23 cellular contexts compared by ENCODE assay signal in genomic region chr3:59334585-59334984, GRCh38.
DNase-seq lines count a peak whose midpoint lies in the region; TF ChIP-seq lines count a peak whose summit lies in the region.
"Had no signal": no experiment of that assay in that cellular context is flagged by ENCODE, and none has a peak within 500 bp of the region (broad histone marks: within the 10 kb centered on the region; RNA-seq: fewer than 3 reads in every experiment).

No MANE protein-coding gene starts in this region.

- H4K8ac ChIP-seq in mesenchymal stem cell (ENCODE audit: low read length): no peak overlapping the region

- H3K9ac ChIP-seq in mesenchymal stem cell (ENCODE audit: low read length): no peak overlapping the region
- no peak overlapping the region for H3K9ac ChIP-seq in neural progenitor cell

- no peak overlapping the region for H3K18ac ChIP-seq in mesenchymal stem cell (ENCODE audit: low read depth in 1 of 2, low read length in 2 of 2)

- no peak overlapping the region for H3K4me3 Mint-ChIP-seq in neural progenitor cell
- no peak overlapping the region for H3K4me3 Mint-ChIP-seq in activated CD4-positive, alpha-beta T cell treated with anti-CD3 and anti-CD28 coated beads, Interleukin-2, amount 10 ng/mL, durations not matched to agents 7 days and 5 days
- H3K4me3 Mint-ChIP-seq: activated naive CD8-positive, alpha-beta T cell treated with anti-CD3 and anti-CD28 coated beads, Interleukin-2, amount 10 ng/mL, durations not matched to agents 7 days and 5 days; brain; stimulated activated effector memory CD8-positive, alpha-beta T cell treated with anti-CD3 and anti-CD28 coated beads, Interleukin-12 subunit alpha, Interleukin-12 subunit beta, amount 100 ng/mL, for 72 hours had no signal

- H3K4me3 ChIP-seq in BJ (ENCODE audit: low read depth, low read length) (no peak overlapping the region), mesenchymal stem cell (ENCODE audit: insufficient read depth in 1 of 2, low read depth in 1 of 2, low read length in 2 of 2) (no peak overlapping the region), neural progenitor cell (no peak overlapping the region)
- H3K4me3 ChIP-seq: colonic mucosa, esophagus squamous epithelium, heart left ventricle, SK-N-MC, suprapubic skin had no signal

- H2BK120ac ChIP-seq in mesenchymal stem cell (ENCODE audit: low read depth, low read length): no peak overlapping the region

- H2AK5ac ChIP-seq in mesenchymal stem cell (ENCODE audit: low read length, severe bottlenecking): no peak overlapping the region

- WGBS in mesenchymal stem cell: no CpG with 5 or more reads among the region's 2 CpGs

- H3K79me2 ChIP-seq in neural progenitor cell (ENCODE audit: low read depth): no peaks in the 10 kb centered on the region

- H2BK15ac ChIP-seq in mesenchymal stem cell (ENCODE audit: low read depth, poor library complexity, severe bottlenecking): no peak overlapping the region

- no peak overlapping the region for H3K4ac ChIP-seq in mesenchymal stem cell (ENCODE audit: low read depth in 1 of 2, low read length in 2 of 2)

- no peak overlapping the region for H3K14ac ChIP-seq in mesenchymal stem cell (ENCODE audit: low read length in 2 of 2)

- no peaks in the 10 kb centered on the region for H3K79me1 ChIP-seq in mesenchymal stem cell (replicated peaks; ENCODE audit: low read length, poor library complexity, severe bottlenecking)

- no peak overlapping the region for H2BK12ac ChIP-seq in mesenchymal stem cell (ENCODE audit: low read length in 2 of 2)

- H3K4me1 ChIP-seq in mesenchymal stem cell (ENCODE audit: control insufficient read depth, insufficient read depth, low read depth, low read length) (no peaks in the 10 kb centered on the region), neural progenitor cell (no peaks in the 10 kb centered on the region)
- H3K4me1 ChIP-seq: colonic mucosa, esophagus squamous epithelium, suprapubic skin had no signal

- no peak overlapping the region for H2AFZ ChIP-seq in mesenchymal stem cell (ENCODE audit: low read depth, low read length)
- H2AFZ ChIP-seq in neural progenitor cell (replicated peaks): no peak overlapping the region

- no peak overlapping the region for H3K27ac ChIP-seq in mesenchymal stem cell (ENCODE audit: low read length, poor library complexity, severe bottlenecking)
- H3K27ac ChIP-seq in neural progenitor cell: no peak overlapping the region
- H3K27ac ChIP-seq: colonic mucosa, esophagus squamous epithelium, HL-60, SK-N-MC, suprapubic skin had no signal

- no peak overlapping the region for H2BK5ac ChIP-seq in mesenchymal stem cell (ENCODE audit: low read depth, low read length, poor library complexity, severe bottlenecking)

- H3K9me3 Mint-ChIP-seq in neural progenitor cell: peaks cover 7% of the 10 kb centered on the region
- H3K9me3 Mint-ChIP-seq in activated CD4-positive, alpha-beta T cell treated with anti-CD3 and anti-CD28 coated beads, Interleukin-2, amount 10 ng/mL, durations not matched to agents 7 days and 5 days: peaks cover 13% of the 10 kb centered on the region
- H3K9me3 Mint-ChIP-seq: stimulated activated effector memory CD8-positive, alpha-beta T cell treated with anti-CD3 and anti-CD28 coated beads, Interleukin-12 subunit alpha, Interleukin-12 subunit beta, amount 100 ng/mL, for 72 hours had no signal

- H4K91ac ChIP-seq in mesenchymal stem cell (ENCODE audit: low read length): no peak overlapping the region

- no peaks in the 10 kb centered on the region for H3K36me3 ChIP-seq in BJ (ENCODE audit: control insufficient read depth, insufficient read depth, low read length)
- no peaks in the 10 kb centered on the region for H3K36me3 ChIP-seq in mesenchymal stem cell (ENCODE audit: control insufficient read depth in 1 of 2, insufficient read depth in 2 of 2, low read depth in 1 of 2, low read length in 2 of 2)
- H3K36me3 ChIP-seq in neural progenitor cell: no peaks in the 10 kb centered on the region
- H3K36me3 ChIP-seq: colonic mucosa, esophagus squamous epithelium, heart left ventricle, suprapubic skin had no signal

- H3K23ac ChIP-seq in mesenchymal stem cell (ENCODE audit: low read length in 2 of 2): no peak overlapping the region

- no peaks in the 10 kb centered on the region for H3K9me3 ChIP-seq in mesenchymal stem cell (ENCODE audit: control insufficient read depth, low read length)
- H3K9me3 ChIP-seq in neural progenitor cell (ENCODE audit: low read depth): no peaks in the 10 kb centered on the region
- H3K9me3 ChIP-seq: colonic mucosa, esophagus squamous epithelium, suprapubic skin had no signal

- CTCF ChIA-PET in BJ (lab: Yijun Ruan, JAX): interaction anchor here (1.3 kb wide), 1 partner anchor 21 kb away, joined by 4 read pairs; no protein-coding TSS in a partner anchor
- CTCF ChIA-PET in activated CD4-positive, alpha-beta T cell treated with anti-CD3 and anti-CD28 coated beads, Interleukin-2, amount 10 ng/mL, durations not matched to agents 7 days and 5 days (lab: Charles Lee): interaction anchor here (0.6 to 0.7 kb wide), 2 partner anchors 131 to 1269 kb away, joined by 3 to 4 read pairs; no protein-coding TSS in a partner anchor

- no peaks in the 10 kb centered on the region for H3F3A ChIP-seq in neural progenitor cell (ENCODE audit: low read depth)

- POLR2A ChIA-PET in BJ (lab: Charles Lee): no interaction called here
- POLR2A ChIA-PET in activated CD4-positive, alpha-beta T cell treated with anti-CD3 and anti-CD28 coated beads, Interleukin-2, amount 10 ng/mL, durations not matched to agents 7 days and 5 days (lab: Charles Lee): no interaction called here

- H3K27me3 Mint-ChIP-seq in neural progenitor cell (ENCODE audit: insufficient read depth, low read depth): peaks cover 3% of the 10 kb centered on the region
- no peaks in the 10 kb centered on the region for H3K27me3 Mint-ChIP-seq in activated CD4-positive, alpha-beta T cell treated with anti-CD3 and anti-CD28 coated beads, Interleukin-2, amount 10 ng/mL, durations not matched to agents 7 days and 5 days
- H3K27me3 Mint-ChIP-seq: activated naive CD8-positive, alpha-beta T cell treated with anti-CD3 and anti-CD28 coated beads, Interleukin-2, amount 10 ng/mL, durations not matched to agents 7 days and 5 days had no signal

- H3K4me2 ChIP-seq in mesenchymal stem cell (ENCODE audit: low read length, poor library complexity, severe bottlenecking) (no peak overlapping the region), neural progenitor cell (no peak overlapping the region)

- no peaks in the 10 kb centered on the region for H3K36me3 Mint-ChIP-seq in neural progenitor cell
- H3K36me3 Mint-ChIP-seq in activated CD4-positive, alpha-beta T cell treated with anti-CD3 and anti-CD28 coated beads, Interleukin-2, amount 10 ng/mL, durations not matched to agents 7 days and 5 days (ENCODE audit: low read depth): peaks cover 3% of the 10 kb centered on the region
- H3K36me3 Mint-ChIP-seq: activated naive CD8-positive, alpha-beta T cell treated with anti-CD3 and anti-CD28 coated beads, Interleukin-2, amount 10 ng/mL, durations not matched to agents 7 days and 5 days; brain; stimulated activated effector memory CD8-positive, alpha-beta T cell treated with anti-CD3 and anti-CD28 coated beads, Interleukin-12 subunit alpha, Interleukin-12 subunit beta, amount 100 ng/mL, for 72 hours had no signal

- H3K4me1 Mint-ChIP-seq in neural progenitor cell: no peaks in the 10 kb centered on the region
- H3K4me1 Mint-ChIP-seq in activated CD4-positive, alpha-beta T cell treated with anti-CD3 and anti-CD28 coated beads, Interleukin-2, amount 10 ng/mL, durations not matched to agents 7 days and 5 days: peaks cover 1% of the 10 kb centered on the region
- H3K4me1 Mint-ChIP-seq: brain; stimulated activated effector memory CD8-positive, alpha-beta T cell treated with anti-CD3 and anti-CD28 coated beads, Interleukin-12 subunit alpha, Interleukin-12 subunit beta, amount 100 ng/mL, for 72 hours had no signal

- no peak overlapping the region for H3K27ac Mint-ChIP-seq in neural progenitor cell
- no peak overlapping the region for H3K27ac Mint-ChIP-seq in activated CD4-positive, alpha-beta T cell treated with anti-CD3 and anti-CD28 coated beads, Interleukin-2, amount 10 ng/mL, durations not matched to agents 7 days and 5 days
- H3K27ac Mint-ChIP-seq: activated naive CD8-positive, alpha-beta T cell treated with anti-CD3 and anti-CD28 coated beads, Interleukin-2, amount 10 ng/mL, durations not matched to agents 7 days and 5 days; brain; stimulated activated effector memory CD8-positive, alpha-beta T cell treated with anti-CD3 and anti-CD28 coated beads, Interleukin-12 subunit alpha, Interleukin-12 subunit beta, amount 100 ng/mL, for 72 hours had no signal

- no peaks in the 10 kb centered on the region for H4K20me1 ChIP-seq in neural progenitor cell (ENCODE audit: low read depth)

- H3K27me3 ChIP-seq in BJ (ENCODE audit: control insufficient read depth, insufficient read depth, low read length): no peaks in the 10 kb centered on the region
- H3K27me3 ChIP-seq in mesenchymal stem cell (ENCODE audit: control insufficient read depth in 1 of 2, insufficient read depth in 1 of 2, low read length in 2 of 2): no peaks in the 10 kb centered on the region
- no peaks in the 10 kb centered on the region for H3K27me3 ChIP-seq in neural progenitor cell
- H3K27me3 ChIP-seq: colonic mucosa, esophagus squamous epithelium, heart left ventricle, suprapubic skin had no signal

- DNase-seq in BJ (ENCODE audit: low read depth): peak; percentile 2
- peak; percentile 39 to 62 for DNase-seq in NOMO-1 (lab: John Stamatoyannopoulos, UW; ENCODE audit: unreplicated experiment in 2 of 2)
- DNase-seq in fibroblast of gingiva (ENCODE audit: low read depth): peak; percentile 75
- peak; percentile 80 for DNase-seq in mesenchymal stem cell
- DNase-seq in neural progenitor cell (ENCODE audit: low spot score): no peak
- no peak for DNase-seq in activated CD4-positive, alpha-beta T cell treated with anti-CD3 and anti-CD28 coated beads, Interleukin-2, amount 10 ng/mL, durations not matched to agents 7 days and 5 days
- DNase-seq in LoVo (ENCODE audit: low spot score): no peak
- DNase-seq: activated CD4-positive, alpha-beta T cell treated with anti-CD3 and anti-CD28 coated beads, Interleukin-2, amount 50 U/mL, for 4 hours; activated naive CD8-positive, alpha-beta T cell treated with anti-CD3 and anti-CD28 coated beads, Interleukin-2, amount 10 ng/mL, durations not matched to agents 7 days and 5 days; colonic mucosa; DMS79 treated with DMSO at 0.1 percent for 48 hours; esophagus squamous epithelium; heart left ventricle; NCI-H1417 treated with DMSO at 0.1 percent for 48 hours; NCI-H510A; NK-92 treated with Interleukin-12 subunit alpha and Interleukin-12 subunit beta, amount 100 ng/mL, for 24 hours; posterior cingulate gyrus; RPMI8226 had no signal

- TF ChIP-seq CTCF in BJ (IDR thresholded peaks at IDR 0.05; ENCODE audit: insufficient read depth, low read depth, low read length) (no peak), neural progenitor cell (IDR thresholded peaks at IDR 0.05) (no peak)

Comparison
In these comparisons a context has a peak if more than half of its experiments do, and no peak if none do; other contexts are left out.
1. DNase-seq: peak in BJ (single experiment), NOMO-1 (2 of 2), fibroblast of gingiva (single experiment) and mesenchymal stem cell (single experiment); none in neural progenitor cell (single experiment), activated CD4-positive, alpha-beta T cell treated with anti-CD3 and anti-CD28 coated beads, Interleukin-2, amount 10 ng/mL, durations not matched to agents 7 days and 5 days (single experiment) and LoVo (single experiment).